In the genomic region with DNA sequence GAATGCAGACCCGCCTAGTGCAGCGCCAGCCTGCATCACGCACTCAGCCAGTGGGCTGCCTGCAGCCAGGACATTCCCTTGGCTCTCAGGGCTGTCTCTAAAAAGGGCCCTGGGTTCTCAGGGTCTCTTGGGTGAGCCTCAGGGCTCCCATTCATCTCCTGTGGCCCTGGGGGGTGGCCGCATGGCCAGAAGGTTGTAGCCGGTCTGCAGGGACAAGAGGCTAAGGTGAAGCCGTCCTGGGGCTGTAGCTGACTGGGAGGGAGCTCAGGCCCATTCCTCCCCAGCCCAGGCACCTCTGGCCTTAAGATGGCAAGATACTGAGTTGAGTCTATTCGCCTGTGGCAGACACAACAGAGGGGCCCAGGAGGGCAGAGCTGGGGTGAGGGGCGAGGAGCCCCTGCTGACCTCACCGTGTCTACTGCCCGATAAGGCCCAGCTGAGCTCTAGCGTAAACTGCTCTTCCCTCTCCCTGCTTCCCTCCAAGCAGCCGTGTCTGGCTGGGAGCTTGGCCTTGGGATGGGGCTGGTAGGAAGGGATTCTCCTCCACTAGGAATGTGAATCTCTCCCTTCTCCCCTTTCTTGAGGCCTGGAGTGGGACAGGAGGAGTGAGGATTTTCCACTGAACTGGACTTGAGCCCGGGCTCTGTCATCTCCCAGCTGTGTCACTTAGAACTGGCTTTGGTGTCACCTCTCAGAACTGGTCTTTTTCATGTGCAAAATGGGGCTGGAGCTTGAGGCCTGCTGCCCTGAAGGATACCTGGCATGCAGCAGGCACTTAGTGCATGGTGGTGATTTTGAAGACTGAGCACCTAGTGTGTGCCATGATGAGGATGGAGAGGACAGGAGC, we compare ENCODE assay signal across 21 cellular contexts. TPM values are rescaled to one million over a fixed set of nuclear protein-coding genes. Genes with fewer than 3 reads are reported as not detected.
"Had no signal": no experiment of that assay in that cellular context is flagged by ENCODE, and none has a peak within 500 bp of the region (broad histone marks: within the 10 kb centered on the region; RNA-seq: fewer than 3 reads in every experiment).

No MANE protein-coding gene starts in this region.

- H3K27me3 Mint-ChIP-seq: type B pancreatic cell had no signal

- DNase-seq: activated CD4-positive, alpha-beta T cell treated with anti-CD3 and anti-CD28 coated beads for 1 hour; activated CD4-positive, alpha-beta T cell treated with anti-CD3 and anti-CD28 coated beads, Interleukin-2, amount 50 U/mL, for 48 hours; activated naive CD4-positive, alpha-beta T cell treated with Interleukin-2 at 50 U/mL for 16 hours; activated T-cell treated with anti-CD3 and anti-CD28 coated beads, Interleukin-2, amount 50 U/mL, for 48 hours; amygdala; erythroblast; foreskin keratinocyte; stimulated activated CD4-positive, alpha-beta T cell treated with anti-CD3 and anti-CD28 coated beads, Interleukin-4, amount 100 ng/mL, for 1 hour; stimulated activated naive CD4-positive, alpha-beta T cell treated with Interleukin-2 at 50 U/mL for 16 hours; T-helper 9 cell had no signal

- H3K4me3 ChIP-seq: smooth muscle cell, thoracic aorta, vagina had no signal

- H3K79me2 ChIP-seq: parathyroid adenoma had no signal

- H3K9me3 ChIP-seq: thoracic aorta, vagina had no signal

- H3K9ac ChIP-seq: parathyroid adenoma had no signal

- H3K9me3 Mint-ChIP-seq: nephron, type B pancreatic cell had no signal

- H3K36me3 Mint-ChIP-seq: type B pancreatic cell had no signal

- H3K4me2 ChIP-seq: smooth muscle cell had no signal

- H3K4me3 Mint-ChIP-seq: nephron, type B pancreatic cell had no signal

- H3K36me3 ChIP-seq: thoracic aorta, vagina had no signal

- H3K27ac ChIP-seq: foreskin keratinocyte, parathyroid adenoma, thoracic aorta, vagina had no signal

- H3K27ac Mint-ChIP-seq: nephron, type B pancreatic cell had no signal

- FAIRE-seq: endometrium, keratinocyte had no signal

- H3K27me3 ChIP-seq: vagina had no signal

- ATAC-seq: foreskin keratinocyte, sciatic nerve had no signal

- H2AFZ ChIP-seq: parathyroid adenoma had no signal

- H3K4me1 ChIP-seq: foreskin keratinocyte, parathyroid adenoma, vagina had no signal

- H3K4me1 Mint-ChIP-seq: nephron had no signal

RNA-seq across cellular contexts. Expression of a gene that starts 37.9 kb away (rescaled TPM):
- total RNA-seq: activated CD8-positive, alpha-beta memory T cell treated with anti-CD3 and anti-CD28 coated beads for 36 hours; foreskin keratinocyte; T-helper 1 cell treated with Interleukin-12 subunit alpha and Interleukin-12 subunit beta and Interleukin-4 antibody, amounts not matched to agents 30 ng/mL and 1 ng/mL, for 36 hours had no signal
- polyA plus RNA-seq: foreskin keratinocyte, keratinocyte had no signal
